Comparison of ENCODE assay signal across 9 cellular contexts in the genomic region with DNA sequence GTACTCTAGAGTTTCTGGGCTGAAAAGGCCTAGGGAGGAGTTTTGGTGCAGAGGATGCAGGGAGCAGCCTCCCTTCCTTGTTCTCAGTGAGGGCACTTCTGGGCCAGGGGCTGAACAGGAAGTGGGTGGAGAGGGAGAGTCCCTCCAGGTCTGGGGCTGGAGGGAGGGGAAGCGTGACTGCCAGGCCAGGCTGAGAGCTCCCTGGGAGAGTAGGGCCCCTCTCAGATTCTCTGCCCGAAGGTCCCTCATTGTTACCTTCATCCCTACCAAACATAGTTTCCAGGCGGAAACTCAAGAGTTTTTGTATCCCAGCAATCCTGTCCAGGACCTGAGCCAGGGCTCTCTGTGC. TPM values are rescaled to one million over a fixed set of nuclear protein-coding genes. Genes with fewer than 3 reads are reported as not detected.
DNase-seq lines count a peak whose midpoint lies in the region; ATAC-seq, FAIRE-seq and TF ChIP-seq lines count a peak whose summit lies in the region.
"Had no signal": no experiment of that assay in that cellular context is flagged by ENCODE, and none has a peak within 500 bp of the region (broad histone marks: within the 10 kb centered on the region; RNA-seq: fewer than 3 reads in every experiment).

No MANE protein-coding gene starts in this region.

- no peak for TF ChIP-seq EP300 in stomach (IDR thresholded peaks at IDR 0.05)

- no peaks in the 10 kb centered on the region for H4K20me1 ChIP-seq in BLaER1 treated with 17β-estradiol and CSF1 and Interleukin-3, amounts not matched to agents 10 nM and 100 nM

- peak overlapping the region; percentile 69 to 95 (median 87) for H3K4me2 ChIP-seq in BLaER1 treated with 17β-estradiol and CSF1 and Interleukin-3, amounts not matched to agents 10 nM and 100 nM

- peak overlapping the region in 10 of 11 experiments; percentile 15 to 68 (median 58); a peak in 18 of 22 replicates for H3K9ac ChIP-seq in BLaER1 treated with 17β-estradiol and CSF1 and Interleukin-3, amounts not matched to agents 10 nM and 100 nM

- H3K27me3 ChIP-seq in BLaER1 treated with 17β-estradiol and CSF1 and Interleukin-3, amounts not matched to agents 10 nM and 100 nM: no peaks in the 10 kb centered on the region
- H3K27me3 ChIP-seq in stomach: no peaks in the 10 kb centered on the region

- peaks cover 45 to 69% (median 62%) of the 10 kb centered on the region in 10 experiments for H3K4me1 ChIP-seq in BLaER1 treated with 17β-estradiol and CSF1 and Interleukin-3, amounts not matched to agents 10 nM and 100 nM
- peaks cover 0 to 37% (median 20%) of the 10 kb centered on the region in 4 donors for H3K4me1 ChIP-seq in stomach

- ATAC-seq in GM18870 (IDR thresholded peaks at IDR 0.05; ENCODE audit: unreplicated experiment) (no peak), GM21367 (IDR thresholded peaks at IDR 0.05; ENCODE audit: unreplicated experiment) (no peak)

- peak overlapping the region in 4 of 10 experiments; percentile 1 to 33 (median 12); a peak in 3 of 20 replicates for H3K4me3 ChIP-seq in BLaER1 treated with 17β-estradiol and CSF1 and Interleukin-3, amounts not matched to agents 10 nM and 100 nM
- H3K4me3 ChIP-seq in stomach: no peak overlapping the region

- H3K27ac ChIP-seq in BLaER1 treated with 17β-estradiol and CSF1 and Interleukin-3, amounts not matched to agents 10 nM and 100 nM: peak overlapping the region in 10 of 11 experiments; percentile 2 to 82 (median 74); a peak in 18 of 22 replicates
- H3K27ac ChIP-seq in stomach: peak overlapping the region in 1 of 5 donors; percentile 13

- no peaks in the 10 kb centered on the region for H3K9me3 ChIP-seq in BLaER1 treated with 17β-estradiol and CSF1 and Interleukin-3, amounts not matched to agents 10 nM and 100 nM (replicated peaks in 1 of 11)
- H3K9me3 ChIP-seq in stomach: no peaks in the 10 kb centered on the region

- no peak for DNase-seq in GM18507 (ENCODE audit: extremely low spot score, insufficient read length, low read depth)
- DNase-seq in MV-4-11 (lab: John Stamatoyannopoulos, UW): peak; percentile 21
- peak; percentile 63 for DNase-seq in iPS-NIHi7 (ENCODE audit: extremely low spot score)
- DNase-seq in NCI-H1930 (lab: John Stamatoyannopoulos, UW): no peak
- no peak for DNase-seq in stomach
- DNase-seq: erythroblast had no signal

- no peak for TF ChIP-seq POLR2A in stomach (IDR thresholded peaks at IDR 0.05)

- intact Hi-C loops in stomach (cut with DNase I; ENCODE audit: low total_unique reads): no loop called here

- FAIRE-seq in GM18507 (lab: Jason Lieb, UNC): peak; percentile 61

- no peak for TF ChIP-seq CTCF in stomach (IDR thresholded peaks at IDR 0.05)

- 53 to 83% (median 66%) methylated on average over 2 to 3 of the region's 3 CpGs for WGBS in stomach, 5 donors

- H3K36me3 ChIP-seq in BLaER1 treated with 17β-estradiol and CSF1 and Interleukin-3, amounts not matched to agents 10 nM and 100 nM: no peaks in the 10 kb centered on the region
- peaks cover 0 to 2% (median under 1%) of the 10 kb centered on the region in 4 donors for H3K36me3 ChIP-seq in stomach

RNA-seq across cellular contexts. Expression of a gene that starts 36.8 kb away (rescaled TPM):
- total RNA-seq in stomach: 100 to 1,000 TPM in 1 of 5 donors, 10 to 100 TPM in 3, 1 to 10 TPM in 1; 2.6 to 152 (median 38.4) TPM
- 10 to 100 TPM in 2 of 3 donors, 1 to 10 TPM in 1; 8.6 to 22.5 (median 13.5) TPM for polyA plus RNA-seq in stomach

RNA-seq across cellular contexts. Expression of a gene that starts 41.8 kb away (rescaled TPM):
- total RNA-seq in stomach: 1 to 10 TPM in 2 of 5 donors, under 1 TPM in 2, not detected in 1; 0.55 to 7.6 (median 2.5) TPM
- polyA plus RNA-seq in stomach: 1 to 10 TPM in 1 of 3 donors, under 1 TPM in 2; 0.31 to 2.2 (median 0.56) TPM

Comparison
In these comparisons a context has a peak if more than half of its experiments do, and no peak if none do; other contexts are left out.
1. DNase-seq: peak in MV-4-11 (single experiment) and iPS-NIHi7 (single experiment); none in GM18507 (single experiment), NCI-H1930 (0 of 2) and stomach (single experiment).